In the genomic region with DNA sequence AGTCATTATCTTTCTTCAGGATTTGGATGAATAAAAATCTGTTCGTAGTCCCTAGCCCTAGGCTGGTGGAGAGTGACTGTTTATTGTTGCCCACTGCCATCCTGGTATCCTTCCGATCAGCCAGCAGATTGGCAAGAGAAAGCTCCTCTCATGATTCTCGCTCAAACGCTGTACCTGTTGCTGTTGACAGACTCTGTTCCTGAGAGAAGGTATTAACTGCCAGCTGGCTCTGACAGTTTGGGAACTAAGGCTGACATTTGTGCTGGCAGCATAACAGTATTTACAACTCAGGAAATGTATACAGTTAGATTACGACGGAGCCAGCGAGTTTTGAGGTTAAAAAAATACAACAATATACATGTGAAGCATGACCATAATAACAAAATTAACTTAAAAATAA, we compare ENCODE assay signal across 24 cellular contexts.
"Had no signal": no experiment of that assay in that cellular context is flagged by ENCODE, and none has a peak within 500 bp of the region (broad histone marks: within the 10 kb centered on the region; RNA-seq: fewer than 3 reads in every experiment).

No MANE protein-coding gene starts in this region.

- H3K36me3 ChIP-seq: left lung, ovary, suprapubic skin, vagina had no signal

- H3K36me3 Mint-ChIP-seq: immature natural killer cell, natural killer cell had no signal

- DNase-seq: dorsolateral prefrontal cortex; effector CD4-positive, alpha-beta T cell; hypothalamus; immature natural killer cell; islet precursor cell; kidney glomerular epithelial cell; left lung; natural killer cell; occipital lobe; ovary; retina; stimulated activated CD4-positive, alpha-beta T cell treated with anti-CD3 and anti-CD28 coated beads, Interleukin-12 subunit alpha, Interleukin-12 subunit beta, amount 100 ng/mL, for 4 hours; stimulated activated CD4-positive, alpha-beta T cell treated with anti-CD3 and anti-CD28 coated beads, Interleukin-1b, Interleukin-23, amount 100 ng/mL, for 48 hours; stimulated activated CD4-positive, alpha-beta T cell treated with anti-CD3 and anti-CD28 coated beads, Interleukin-4, amount 100 ng/mL, for 1 hour; stimulated activated CD8-positive, alpha-beta memory T cell treated with anti-CD3 and anti-CD28 coated beads, Interleukin-4, amount 100 ng/mL, for 48 hours; stimulated activated naive CD4-positive, alpha-beta T cell; stimulated activated naive CD8-positive, alpha-beta T cell treated with anti-CD3 and anti-CD28 coated beads, Interleukin-15, amount 100 ng/mL, for 72 hours; trophoblast cell had no signal

- H3K4me3 ChIP-seq: dorsolateral prefrontal cortex, left lung, lung, ovary, smooth muscle cell, suprapubic skin, vagina had no signal

- H3K4me1 Mint-ChIP-seq: immature natural killer cell, memory B cell, natural killer cell had no signal

- H3K9me3 ChIP-seq: ovary, suprapubic skin, vagina had no signal

- H3K4me3 Mint-ChIP-seq: immature natural killer cell; memory B cell; natural killer cell; stimulated activated naive CD8-positive, alpha-beta T cell treated with anti-CD3 and anti-CD28 coated beads, Interleukin-15, amount 100 ng/mL, for 72 hours had no signal

- H3K4me1 ChIP-seq: left lung, suprapubic skin, vagina had no signal

- H3K4me2 ChIP-seq: smooth muscle cell had no signal

- ATAC-seq: left lung; natural killer cell; sciatic nerve; stimulated activated naive CD8-positive, alpha-beta T cell treated with anti-CD3 and anti-CD28 coated beads, Interleukin-15, amount 100 ng/mL, for 72 hours had no signal

- H3K27me3 Mint-ChIP-seq: memory B cell; stimulated activated naive CD8-positive, alpha-beta T cell treated with anti-CD3 and anti-CD28 coated beads, Interleukin-15, amount 100 ng/mL, for 72 hours had no signal

- H3K27ac ChIP-seq: dorsolateral prefrontal cortex, left lung, ovary, suprapubic skin, vagina had no signal

- H3K27ac Mint-ChIP-seq: immature natural killer cell; memory B cell; natural killer cell; stimulated activated naive CD8-positive, alpha-beta T cell treated with anti-CD3 and anti-CD28 coated beads, Interleukin-15, amount 100 ng/mL, for 72 hours had no signal

- H3K27me3 ChIP-seq: dorsolateral prefrontal cortex, left lung, ovary, suprapubic skin, vagina had no signal
